In the genomic region with DNA sequence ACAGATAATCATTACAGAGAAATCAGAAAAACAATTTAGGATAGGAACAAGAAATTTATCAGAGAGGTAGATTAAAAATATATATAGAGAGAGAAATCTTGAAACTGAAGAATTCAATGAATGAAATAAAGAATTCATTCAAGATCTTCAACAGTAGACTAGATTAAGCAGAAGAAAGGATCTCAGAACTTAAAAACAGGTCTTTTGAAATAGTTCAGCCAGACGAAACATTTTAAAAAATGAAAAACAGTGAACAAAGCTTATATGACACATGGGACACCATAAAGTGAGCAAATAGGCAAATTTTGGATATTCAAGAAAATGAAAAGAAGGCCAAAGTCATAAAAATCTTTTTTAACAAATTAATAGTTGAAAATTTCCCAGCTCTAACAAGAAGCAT, we compare ENCODE assay signal across 40 cellular contexts.
"Had no signal": no experiment of that assay in that cellular context is flagged by ENCODE, and none has a peak within 500 bp of the region (broad histone marks: within the 10 kb centered on the region; RNA-seq: fewer than 3 reads in every experiment).

No MANE protein-coding gene starts in this region.

- H3K27me3 ChIP-seq: adrenal gland, ascending aorta, body of pancreas, brain microvascular endothelial cell, breast epithelium, cardiac muscle cell had no signal

- ATAC-seq: activated naive CD4-positive, alpha-beta T cell treated with anti-CD3 and anti-CD28 coated beads, Interleukin-2, amount 50 U/mL, for 72 hours; activated naive CD8-positive, alpha-beta T cell treated with anti-CD3 and anti-CD28 coated beads, Interleukin-2, amount 50 U/mL, for 24 hours; activated T-cell treated with anti-CD3 and anti-CD28 coated beads, Interleukin-2, amount 50 U/mL, for 4 hours; activated T-cell treated with anti-CD3 and anti-CD28 coated beads, Interleukin-2, amount 50 U/mL, for 72 hours; activated T-helper 17 cell treated with anti-CD3 and anti-CD28 coated beads, Interleukin-2, amount 50 U/mL, for 72 hours; body of pancreas had no signal

- H3K36me3 ChIP-seq: adrenal gland, ascending aorta, brain microvascular endothelial cell, breast epithelium, cardiac muscle cell had no signal

- H3K27me3 Mint-ChIP-seq: activated naive CD4-positive, alpha-beta T cell treated with anti-CD3 and anti-CD28 coated beads, Interleukin-2, amount 10 ng/mL, durations not matched to agents 7 days and 5 days; activated naive CD4-positive, alpha-beta T cell treated with anti-CD3 and anti-CD28 coated beads, Interleukin-2, amount 50 U/mL, for 24 hours; activated naive CD8-positive, alpha-beta T cell; activated naive CD8-positive, alpha-beta T cell treated with anti-CD3 and anti-CD28 coated beads for 36 hours; activated naive CD8-positive, alpha-beta T cell treated with anti-CD3 and anti-CD28 coated beads, Interleukin-2, amount 10 ng/mL, durations not matched to agents 7 days and 5 days; activated naive CD8-positive, alpha-beta T cell treated with anti-CD3 and anti-CD28 coated beads, Interleukin-2, amount 50 U/mL, for 24 hours; activated T-cell treated with anti-CD3 and anti-CD28 coated beads, Interleukin-2, amount 50 U/mL, for 24 hours; activated T-helper 17 cell treated with anti-CD3 and anti-CD28 coated beads, Interleukin-2, amount 50 U/mL, for 72 hours; central memory CD8-positive, alpha-beta T cell had no signal

- H3K4me1 Mint-ChIP-seq: brain had no signal

- H3K4me3 Mint-ChIP-seq: activated naive CD4-positive, alpha-beta T cell treated with anti-CD3 and anti-CD28 coated beads for 36 hours; activated naive CD4-positive, alpha-beta T cell treated with anti-CD3 and anti-CD28 coated beads, Interleukin-2, amount 10 ng/mL, durations not matched to agents 7 days and 5 days; activated naive CD4-positive, alpha-beta T cell treated with anti-CD3 and anti-CD28 coated beads, Interleukin-2, amount 50 U/mL, for 24 hours; activated naive CD8-positive, alpha-beta T cell; activated naive CD8-positive, alpha-beta T cell treated with anti-CD3 and anti-CD28 coated beads for 36 hours; activated naive CD8-positive, alpha-beta T cell treated with anti-CD3 and anti-CD28 coated beads, Interleukin-2, amount 10 ng/mL, durations not matched to agents 7 days and 5 days; activated naive CD8-positive, alpha-beta T cell treated with anti-CD3 and anti-CD28 coated beads, Interleukin-2, amount 50 U/mL, for 24 hours; activated T-cell treated with anti-CD3 and anti-CD28 coated beads, Interleukin-2, amount 50 U/mL, for 24 hours; activated T-cell treated with anti-CD3 and anti-CD28 coated beads, Interleukin-2, amount 50 U/mL, for 4 hours; activated T-cell treated with anti-CD3 and anti-CD28 coated beads, Interleukin-2, amount 50 U/mL, for 72 hours; activated T-helper 1 cell treated with anti-CD3 and anti-CD28 coated beads, Interleukin-12 subunit alpha, Interleukin-12 subunit beta, Interleukin-2, Interleukin-4 antibody, amounts not matched to agents 30 ng/mL and 10 ng/mL and 1 ng/mL, durations not matched to agents 14 hours and 24 hours and 36 hours; activated T-helper 17 cell treated with anti-CD3 and anti-CD28 coated beads, Interleukin-2, amount 50 U/mL, for 72 hours; brain; central memory CD8-positive, alpha-beta T cell had no signal

- H3K27ac Mint-ChIP-seq: activated naive CD4-positive, alpha-beta T cell treated with anti-CD3 and anti-CD28 coated beads for 36 hours; activated naive CD4-positive, alpha-beta T cell treated with anti-CD3 and anti-CD28 coated beads, Interleukin-2, amount 10 ng/mL, durations not matched to agents 7 days and 5 days; activated naive CD4-positive, alpha-beta T cell treated with anti-CD3 and anti-CD28 coated beads, Interleukin-2, amount 50 U/mL, for 24 hours; activated naive CD4-positive, alpha-beta T cell treated with anti-CD3 and anti-CD28 coated beads, Interleukin-2, amount 50 U/mL, for 72 hours; activated naive CD8-positive, alpha-beta T cell; activated naive CD8-positive, alpha-beta T cell treated with anti-CD3 and anti-CD28 coated beads for 36 hours; activated naive CD8-positive, alpha-beta T cell treated with anti-CD3 and anti-CD28 coated beads, Interleukin-2, amount 10 ng/mL, durations not matched to agents 7 days and 5 days; activated naive CD8-positive, alpha-beta T cell treated with anti-CD3 and anti-CD28 coated beads, Interleukin-2, amount 50 U/mL, for 24 hours; activated T-cell treated with anti-CD3 and anti-CD28 coated beads, Interleukin-2, amount 50 U/mL, for 24 hours; activated T-cell treated with anti-CD3 and anti-CD28 coated beads, Interleukin-2, amount 50 U/mL, for 72 hours; activated T-helper 1 cell treated with anti-CD3 and anti-CD28 coated beads, Interleukin-12 subunit alpha, Interleukin-12 subunit beta, Interleukin-2, Interleukin-4 antibody, amounts not matched to agents 30 ng/mL and 10 ng/mL and 1 ng/mL, durations not matched to agents 14 hours and 24 hours and 36 hours; activated T-helper 17 cell treated with anti-CD3 and anti-CD28 coated beads, Interleukin-2, amount 50 U/mL, for 72 hours; activated T-helper 2 cell treated with anti-CD3 and anti-CD28 coated beads, Interferon-gamma antibody, Interleukin-2, Interleukin-4, amounts not matched to agents 10 μg/mL and 5 μg/mL and 100 μg/mL, durations not matched to agents 14 hours and 24 hours and 36 hours; brain had no signal

- H3K4me3 ChIP-seq: adrenal gland, ascending aorta, body of pancreas, breast epithelium, cardiac muscle cell had no signal

- H3K9me3 ChIP-seq: adrenal gland, body of pancreas, breast epithelium had no signal

- FAIRE-seq: astrocyte, bronchial epithelial cell had no signal

- H3K36me3 Mint-ChIP-seq: brain had no signal

- H3K27ac ChIP-seq: adrenal gland, ascending aorta, body of pancreas, brain microvascular endothelial cell, breast epithelium, cardiac muscle cell had no signal

- DNase-seq: activated effector memory CD4-positive, alpha-beta T cell treated with anti-CD3 and anti-CD28 coated beads, Interleukin-2, amount 50 U/mL, for 16 hours; activated effector memory CD4-positive, alpha-beta T cell treated with Interleukin-2 at 50 U/mL for 16 hours; activated gamma-delta T cell; activated gamma-delta T cell treated with Interleukin-2 at 50 U/mL for 16 hours; activated naive CD4-positive, alpha-beta T cell; activated naive CD4-positive, alpha-beta T cell treated with anti-CD3 and anti-CD28 coated beads for 36 hours; activated naive CD4-positive, alpha-beta T cell treated with anti-CD3 and anti-CD28 coated beads, Interleukin-2, amount 10 ng/mL, durations not matched to agents 7 days and 5 days; activated naive CD4-positive, alpha-beta T cell treated with anti-CD3 and anti-CD28 coated beads, Interleukin-2, amount 50 U/mL, for 16 hours; activated naive CD4-positive, alpha-beta T cell treated with Interleukin-2 at 50 U/mL for 16 hours; activated naive CD8-positive, alpha-beta T cell treated with anti-CD3 and anti-CD28 coated beads for 36 hours; activated naive CD8-positive, alpha-beta T cell treated with anti-CD3 and anti-CD28 coated beads, Interleukin-2, amount 10 ng/mL, durations not matched to agents 7 days and 5 days; activated naive CD8-positive, alpha-beta T cell treated with anti-CD3 and anti-CD28 coated beads, Interleukin-2, amount 50 U/mL, for 24 hours; activated T-cell treated with anti-CD3 and anti-CD28 coated beads, Interleukin-2, amount 50 U/mL, for 1 hour; activated T-cell treated with anti-CD3 and anti-CD28 coated beads, Interleukin-2, amount 50 U/mL, for 24 hours; activated T-cell treated with anti-CD3 and anti-CD28 coated beads, Interleukin-2, amount 50 U/mL, for 4 hours; activated T-cell treated with anti-CD3 and anti-CD28 coated beads, Interleukin-2, amount 50 U/mL, for 48 hours; activated T-cell treated with anti-CD3 and anti-CD28 coated beads, Interleukin-2, amount 50 U/mL, for 72 hours; adrenal gland; amniotic stem cell; amygdala; anterior cingulate cortex; aorta; body of pancreas; brain microvascular endothelial cell; caudate nucleus; central memory CD4-positive, alpha-beta T cell; cerebellar nuclear complex had no signal

- H3K4me1 ChIP-seq: adrenal gland, ascending aorta, body of pancreas, breast epithelium had no signal
